Comparison of ENCODE assay signal across 24 cellular contexts in genomic region chr3:141447391-141447790, GRCh38.
"Had no signal": no experiment of that assay in that cellular context is flagged by ENCODE, and none has a peak within 500 bp of the region (broad histone marks: within the 10 kb centered on the region; RNA-seq: fewer than 3 reads in every experiment).

No MANE protein-coding gene starts in this region.

- ATAC-seq: activated naive CD8-positive, alpha-beta T cell treated with anti-CD3 and anti-CD28 coated beads, Interleukin-2, amount 50 U/mL, for 24 hours; sciatic nerve; stimulated activated naive B cell treated with anti-CD40 and anti-IgM and Interleukin-4, amounts not matched to agents 10 μg/mL and 1 μg/mL and 100 μg/mL, for 72 hours; WTC11 had no signal

- H3K9me3 Mint-ChIP-seq: activated naive CD8-positive, alpha-beta T cell treated with anti-CD3 and anti-CD28 coated beads, Interleukin-2, amount 50 U/mL, for 24 hours; memory B cell; naive B cell; stimulated activated naive B cell treated with anti-CD40 and anti-IgM and Interleukin-4, amounts not matched to agents 10 μg/mL and 1 μg/mL and 100 μg/mL, for 72 hours; type B pancreatic cell; WTC11 had no signal

- H3K9me3 ChIP-seq: testis, vagina had no signal

- H3K4me3 Mint-ChIP-seq: activated naive CD8-positive, alpha-beta T cell treated with anti-CD3 and anti-CD28 coated beads, Interleukin-2, amount 50 U/mL, for 24 hours; brain; memory B cell; naive B cell; stimulated activated naive B cell treated with anti-CD40 and anti-IgM and Interleukin-4, amounts not matched to agents 10 μg/mL and 1 μg/mL and 100 μg/mL, for 72 hours; type B pancreatic cell; WTC11 had no signal

- H3K4me1 Mint-ChIP-seq: brain, memory B cell had no signal

- H3K27me3 ChIP-seq: testis, vagina had no signal

- H3K27ac ChIP-seq: testis, vagina had no signal

- H3K4me1 ChIP-seq: vagina had no signal

- H3K27ac Mint-ChIP-seq: activated naive CD8-positive, alpha-beta T cell treated with anti-CD3 and anti-CD28 coated beads, Interleukin-2, amount 50 U/mL, for 24 hours; brain; memory B cell; stimulated activated naive B cell treated with anti-CD40 and anti-IgM and Interleukin-4, amounts not matched to agents 10 μg/mL and 1 μg/mL and 100 μg/mL, for 72 hours; type B pancreatic cell; WTC11 had no signal

- H3K27me3 Mint-ChIP-seq: activated naive CD8-positive, alpha-beta T cell treated with anti-CD3 and anti-CD28 coated beads, Interleukin-2, amount 50 U/mL, for 24 hours; memory B cell; naive B cell; stimulated activated naive B cell treated with anti-CD40 and anti-IgM and Interleukin-4, amounts not matched to agents 10 μg/mL and 1 μg/mL and 100 μg/mL, for 72 hours; type B pancreatic cell had no signal

- DNase-seq: activated CD4-positive, alpha-beta T cell treated with anti-CD3 and anti-CD28 coated beads, Interleukin-2, amount 50 U/mL, for 48 hours; activated CD8-positive, alpha-beta memory T cell treated with anti-CD3 and anti-CD28 coated beads, Interleukin-2, amount 50 U/mL, for 48 hours; activated effector memory CD4-positive, alpha-beta T cell treated with anti-CD3 and anti-CD28 coated beads, Interleukin-2, amount 50 U/mL, for 16 hours; activated naive CD4-positive, alpha-beta T cell treated with anti-CD3 and anti-CD28 coated beads, Interleukin-2, amount 50 U/mL, for 16 hours; activated naive CD8-positive, alpha-beta T cell treated with anti-CD3 and anti-CD28 coated beads, Interleukin-2, amount 50 U/mL, for 24 hours; activated T-cell treated with anti-CD3 and anti-CD28 coated beads, Interleukin-2, amount 50 U/mL, for 48 hours; anterior cingulate cortex; caudate nucleus; effector memory CD4-positive, alpha-beta T cell; head of caudate nucleus; hypothalamus; naive B cell; nucleus accumbens; small intestine; stimulated activated CD4-positive, alpha-beta T cell treated with anti-CD3 and anti-CD28 coated beads, Interleukin-2, amount 100 ng/mL, for 24 hours; stimulated activated naive B cell treated with anti-CD40 and anti-IgM and Interleukin-4, amounts not matched to agents 10 μg/mL and 1 μg/mL and 100 μg/mL, for 72 hours; T-helper 1 cell; testis had no signal

- H3K4me3 ChIP-seq: testis, vagina had no signal
